In the genomic region with DNA sequence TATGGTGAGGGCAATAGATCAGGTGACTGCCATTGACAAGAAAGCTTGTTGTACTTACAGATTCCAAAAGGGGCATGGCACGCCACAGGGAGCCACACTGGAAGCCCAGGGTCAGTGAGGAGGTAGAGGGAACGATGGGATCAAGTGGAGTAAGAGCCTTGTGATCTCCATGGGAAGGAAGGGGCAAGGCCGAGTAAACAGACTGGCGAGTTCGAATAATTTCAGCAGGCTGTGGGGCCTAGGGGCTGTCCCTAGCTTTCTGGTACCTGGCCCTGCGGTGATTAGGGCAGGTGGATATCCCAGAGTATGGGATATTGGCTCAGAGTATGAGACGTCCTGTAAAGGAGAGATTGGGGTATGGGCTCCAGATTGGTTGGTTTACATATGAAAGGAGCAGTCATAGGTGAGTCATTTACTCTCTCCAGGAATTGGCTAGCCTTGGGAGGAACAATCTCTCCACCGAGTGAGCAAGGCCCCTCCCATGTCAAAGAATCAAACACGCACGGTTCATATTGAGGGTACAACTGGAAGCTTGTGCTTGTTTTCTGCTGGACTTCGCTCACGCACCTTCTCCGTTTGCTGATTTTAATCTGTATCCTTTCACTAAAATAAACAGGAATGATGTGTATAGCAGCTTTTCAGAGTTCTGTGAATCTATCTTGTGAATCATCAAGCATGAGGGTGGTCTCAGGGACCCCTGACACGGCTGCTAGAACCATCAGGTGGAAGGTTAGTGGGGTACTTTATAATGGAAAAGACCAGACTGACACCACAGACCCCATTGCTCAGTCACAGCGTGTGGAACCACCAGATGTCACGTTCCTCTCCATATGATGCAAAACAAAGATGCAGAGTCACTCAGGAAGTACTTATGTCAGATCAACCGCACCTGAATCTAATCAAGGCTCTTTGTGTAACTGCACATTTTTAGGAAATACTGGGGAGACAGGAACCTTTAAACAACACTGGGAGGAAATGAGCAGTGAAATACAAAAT, we compare ENCODE assay signal across 1 cellular context.
TF ChIP-seq lines count a peak whose summit lies in the region.

No MANE protein-coding gene starts in this region.

TF ChIP-seq in K562, 482 proteins besides CTCF, POLR2A, EP300 and RAD21 (continued from another document and continues in another):
- TF ChIP-seq, protein P1, sequence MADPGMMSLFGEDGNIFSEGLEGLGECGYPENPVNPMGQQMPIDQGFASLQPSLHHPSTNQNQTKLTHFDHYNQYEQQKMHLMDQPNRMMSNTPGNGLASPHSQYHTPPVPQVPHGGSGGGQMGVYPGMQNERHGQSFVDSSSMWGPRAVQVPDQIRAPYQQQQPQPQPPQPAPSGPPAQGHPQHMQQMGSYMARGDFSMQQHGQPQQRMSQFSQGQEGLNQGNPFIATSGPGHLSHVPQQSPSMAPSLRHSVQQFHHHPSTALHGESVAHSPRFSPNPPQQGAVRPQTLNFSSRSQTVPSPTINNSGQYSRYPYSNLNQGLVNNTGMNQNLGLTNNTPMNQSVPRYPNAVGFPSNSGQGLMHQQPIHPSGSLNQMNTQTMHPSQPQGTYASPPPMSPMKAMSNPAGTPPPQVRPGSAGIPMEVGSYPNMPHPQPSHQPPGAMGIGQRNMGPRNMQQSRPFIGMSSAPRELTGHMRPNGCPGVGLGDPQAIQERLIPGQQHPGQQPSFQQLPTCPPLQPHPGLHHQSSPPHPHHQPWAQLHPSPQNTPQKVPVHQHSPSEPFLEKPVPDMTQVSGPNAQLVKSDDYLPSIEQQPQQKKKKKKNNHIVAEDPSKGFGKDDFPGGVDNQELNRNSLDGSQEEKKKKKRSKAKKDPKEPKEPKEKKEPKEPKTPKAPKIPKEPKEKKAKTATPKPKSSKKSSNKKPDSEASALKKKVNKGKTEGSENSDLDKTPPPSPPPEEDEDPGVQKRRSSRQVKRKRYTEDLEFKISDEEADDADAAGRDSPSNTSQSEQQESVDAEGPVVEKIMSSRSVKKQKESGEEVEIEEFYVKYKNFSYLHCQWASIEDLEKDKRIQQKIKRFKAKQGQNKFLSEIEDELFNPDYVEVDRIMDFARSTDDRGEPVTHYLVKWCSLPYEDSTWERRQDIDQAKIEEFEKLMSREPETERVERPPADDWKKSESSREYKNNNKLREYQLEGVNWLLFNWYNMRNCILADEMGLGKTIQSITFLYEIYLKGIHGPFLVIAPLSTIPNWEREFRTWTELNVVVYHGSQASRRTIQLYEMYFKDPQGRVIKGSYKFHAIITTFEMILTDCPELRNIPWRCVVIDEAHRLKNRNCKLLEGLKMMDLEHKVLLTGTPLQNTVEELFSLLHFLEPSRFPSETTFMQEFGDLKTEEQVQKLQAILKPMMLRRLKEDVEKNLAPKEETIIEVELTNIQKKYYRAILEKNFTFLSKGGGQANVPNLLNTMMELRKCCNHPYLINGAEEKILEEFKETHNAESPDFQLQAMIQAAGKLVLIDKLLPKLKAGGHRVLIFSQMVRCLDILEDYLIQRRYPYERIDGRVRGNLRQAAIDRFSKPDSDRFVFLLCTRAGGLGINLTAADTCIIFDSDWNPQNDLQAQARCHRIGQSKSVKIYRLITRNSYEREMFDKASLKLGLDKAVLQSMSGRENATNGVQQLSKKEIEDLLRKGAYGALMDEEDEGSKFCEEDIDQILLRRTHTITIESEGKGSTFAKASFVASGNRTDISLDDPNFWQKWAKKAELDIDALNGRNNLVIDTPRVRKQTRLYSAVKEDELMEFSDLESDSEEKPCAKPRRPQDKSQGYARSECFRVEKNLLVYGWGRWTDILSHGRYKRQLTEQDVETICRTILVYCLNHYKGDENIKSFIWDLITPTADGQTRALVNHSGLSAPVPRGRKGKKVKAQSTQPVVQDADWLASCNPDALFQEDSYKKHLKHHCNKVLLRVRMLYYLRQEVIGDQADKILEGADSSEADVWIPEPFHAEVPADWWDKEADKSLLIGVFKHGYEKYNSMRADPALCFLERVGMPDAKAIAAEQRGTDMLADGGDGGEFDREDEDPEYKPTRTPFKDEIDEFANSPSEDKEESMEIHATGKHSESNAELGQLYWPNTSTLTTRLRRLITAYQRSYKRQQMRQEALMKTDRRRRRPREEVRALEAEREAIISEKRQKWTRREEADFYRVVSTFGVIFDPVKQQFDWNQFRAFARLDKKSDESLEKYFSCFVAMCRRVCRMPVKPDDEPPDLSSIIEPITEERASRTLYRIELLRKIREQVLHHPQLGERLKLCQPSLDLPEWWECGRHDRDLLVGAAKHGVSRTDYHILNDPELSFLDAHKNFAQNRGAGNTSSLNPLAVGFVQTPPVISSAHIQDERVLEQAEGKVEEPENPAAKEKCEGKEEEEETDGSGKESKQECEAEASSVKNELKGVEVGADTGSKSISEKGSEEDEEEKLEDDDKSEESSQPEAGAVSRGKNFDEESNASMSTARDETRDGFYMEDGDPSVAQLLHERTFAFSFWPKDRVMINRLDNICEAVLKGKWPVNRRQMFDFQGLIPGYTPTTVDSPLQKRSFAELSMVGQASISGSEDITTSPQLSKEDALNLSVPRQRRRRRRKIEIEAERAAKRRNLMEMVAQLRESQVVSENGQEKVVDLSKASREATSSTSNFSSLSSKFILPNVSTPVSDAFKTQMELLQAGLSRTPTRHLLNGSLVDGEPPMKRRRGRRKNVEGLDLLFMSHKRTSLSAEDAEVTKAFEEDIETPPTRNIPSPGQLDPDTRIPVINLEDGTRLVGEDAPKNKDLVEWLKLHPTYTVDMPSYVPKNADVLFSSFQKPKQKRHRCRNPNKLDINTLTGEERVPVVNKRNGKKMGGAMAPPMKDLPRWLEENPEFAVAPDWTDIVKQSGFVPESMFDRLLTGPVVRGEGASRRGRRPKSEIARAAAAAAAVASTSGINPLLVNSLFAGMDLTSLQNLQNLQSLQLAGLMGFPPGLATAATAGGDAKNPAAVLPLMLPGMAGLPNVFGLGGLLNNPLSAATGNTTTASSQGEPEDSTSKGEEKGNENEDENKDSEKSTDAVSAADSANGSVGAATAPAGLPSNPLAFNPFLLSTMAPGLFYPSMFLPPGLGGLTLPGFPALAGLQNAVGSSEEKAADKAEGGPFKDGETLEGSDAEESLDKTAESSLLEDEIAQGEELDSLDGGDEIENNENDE (IDR thresholded peaks at IDR 0.05; ENCODE audit: low read depth, low read length) = no peak
- no peak for TF ChIP-seq TFAM (CRISPR knock-in tag; conservative IDR thresholded peaks at IDR 0.05)
- no peak for TF ChIP-seq ATF1 (CRISPR knock-in tag; IDR thresholded peaks at IDR 0.05)
- peak; percentile 54; the same call in 1 of the 2 replicates for TF ChIP-seq ATF1 (tag; IDR thresholded peaks at IDR 0.05)
- TF ChIP-seq, protein P2, sequence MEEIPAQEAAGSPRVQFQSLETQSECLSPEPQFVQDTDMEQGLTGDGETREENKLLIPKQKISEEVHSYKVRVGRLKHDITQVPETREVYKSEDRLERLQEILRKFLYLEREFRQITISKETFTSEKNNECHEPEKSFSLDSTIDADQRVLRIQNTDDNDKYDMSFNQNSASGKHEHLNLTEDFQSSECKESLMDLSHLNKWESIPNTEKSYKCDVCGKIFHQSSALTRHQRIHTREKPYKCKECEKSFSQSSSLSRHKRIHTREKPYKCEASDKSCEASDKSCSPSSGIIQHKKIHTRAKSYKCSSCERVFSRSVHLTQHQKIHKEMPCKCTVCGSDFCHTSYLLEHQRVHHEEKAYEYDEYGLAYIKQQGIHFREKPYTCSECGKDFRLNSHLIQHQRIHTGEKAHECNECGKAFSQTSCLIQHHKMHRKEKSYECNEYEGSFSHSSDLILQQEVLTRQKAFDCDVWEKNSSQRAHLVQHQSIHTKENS (CRISPR knock-in tag; IDR thresholded peaks at IDR 0.05) = no peak
- TF ChIP-seq, protein P3, sequence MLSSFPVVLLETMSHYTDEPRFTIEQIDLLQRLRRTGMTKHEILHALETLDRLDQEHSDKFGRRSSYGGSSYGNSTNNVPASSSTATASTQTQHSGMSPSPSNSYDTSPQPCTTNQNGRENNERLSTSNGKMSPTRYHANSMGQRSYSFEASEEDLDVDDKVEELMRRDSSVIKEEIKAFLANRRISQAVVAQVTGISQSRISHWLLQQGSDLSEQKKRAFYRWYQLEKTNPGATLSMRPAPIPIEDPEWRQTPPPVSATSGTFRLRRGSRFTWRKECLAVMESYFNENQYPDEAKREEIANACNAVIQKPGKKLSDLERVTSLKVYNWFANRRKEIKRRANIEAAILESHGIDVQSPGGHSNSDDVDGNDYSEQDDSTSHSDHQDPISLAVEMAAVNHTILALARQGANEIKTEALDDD (IDR thresholded peaks at IDR 0.05) = no peak
- TF ChIP-seq MECOM (CRISPR knock-in tag; IDR thresholded peaks at IDR 0.05) = peak; percentile 63; the same call in 1 of the 2 replicates
- no peak for TF ChIP-seq ZNF436 (CRISPR knock-in tag; IDR thresholded peaks at IDR 0.05)
- no peak for TF ChIP-seq ZNF507 (tag; conservative IDR thresholded peaks at IDR 0.05)
- peak; percentile 74 for TF ChIP-seq CXXC5 (CRISPR knock-in tag; IDR thresholded peaks at IDR 0.05)
- TF ChIP-seq MAFK (IDR thresholded peaks at IDR 0.05; ENCODE audit: low read length) = peak; percentile 67
- TF ChIP-seq MED1 (CRISPR knock-in tag; IDR thresholded peaks at IDR 0.05; ENCODE audit: borderline replicate concordance) = no peak
- no peak for TF ChIP-seq MIER1 (IDR thresholded peaks at IDR 0.05; ENCODE audit: low read depth)
- TF ChIP-seq ZNF212 (CRISPR knock-in tag; IDR thresholded peaks at IDR 0.05) = no peak
- no peak for TF ChIP-seq FOXA3 (CRISPR knock-in tag; conservative IDR thresholded peaks at IDR 0.05 in 1 of 2, IDR thresholded peaks at IDR 0.05 in 1 of 2)
- TF ChIP-seq SMAD3 (CRISPR knock-in tag; conservative IDR thresholded peaks at IDR 0.05) = no peak
- TF ChIP-seq ZNF146 (CRISPR knock-in tag; IDR thresholded peaks at IDR 0.05; ENCODE audit: unreplicated experiment) = no peak
- 0 out of 2 replicates have a peak, but pooled peaks have one; percentile 33 for TF ChIP-seq CBFA2T2 (conservative IDR thresholded peaks at IDR 0.05)
- peak; percentile 53 for TF ChIP-seq CBFA2T3 (IDR thresholded peaks at IDR 0.05)
- TF ChIP-seq POLR2B (IDR thresholded peaks at IDR 0.05; ENCODE audit: low read depth, partially characterized antibody) = no peak
- TF ChIP-seq, protein P4, sequence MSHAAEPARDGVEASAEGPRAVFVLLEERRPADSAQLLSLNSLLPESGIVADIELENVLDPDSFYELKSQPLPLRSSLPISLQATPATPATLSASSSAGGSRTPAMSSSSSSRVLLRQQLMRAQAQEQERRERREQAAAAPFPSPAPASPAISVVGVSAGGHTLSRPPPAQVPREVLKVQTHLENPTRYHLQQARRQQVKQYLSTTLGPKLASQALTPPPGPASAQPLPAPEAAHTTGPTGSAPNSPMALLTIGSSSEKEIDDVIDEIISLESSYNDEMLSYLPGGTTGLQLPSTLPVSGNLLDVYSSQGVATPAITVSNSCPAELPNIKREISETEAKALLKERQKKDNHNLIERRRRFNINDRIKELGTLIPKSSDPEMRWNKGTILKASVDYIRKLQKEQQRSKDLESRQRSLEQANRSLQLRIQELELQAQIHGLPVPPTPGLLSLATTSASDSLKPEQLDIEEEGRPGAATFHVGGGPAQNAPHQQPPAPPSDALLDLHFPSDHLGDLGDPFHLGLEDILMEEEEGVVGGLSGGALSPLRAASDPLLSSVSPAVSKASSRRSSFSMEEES (CRISPR knock-in tag; IDR thresholded peaks at IDR 0.05) = no peak
- TF ChIP-seq HNRNPH1 (optimal IDR thresholded peaks at IDR 0.05; ENCODE audit: low read depth, low read length) = no peak
- TF ChIP-seq, protein P5, sequence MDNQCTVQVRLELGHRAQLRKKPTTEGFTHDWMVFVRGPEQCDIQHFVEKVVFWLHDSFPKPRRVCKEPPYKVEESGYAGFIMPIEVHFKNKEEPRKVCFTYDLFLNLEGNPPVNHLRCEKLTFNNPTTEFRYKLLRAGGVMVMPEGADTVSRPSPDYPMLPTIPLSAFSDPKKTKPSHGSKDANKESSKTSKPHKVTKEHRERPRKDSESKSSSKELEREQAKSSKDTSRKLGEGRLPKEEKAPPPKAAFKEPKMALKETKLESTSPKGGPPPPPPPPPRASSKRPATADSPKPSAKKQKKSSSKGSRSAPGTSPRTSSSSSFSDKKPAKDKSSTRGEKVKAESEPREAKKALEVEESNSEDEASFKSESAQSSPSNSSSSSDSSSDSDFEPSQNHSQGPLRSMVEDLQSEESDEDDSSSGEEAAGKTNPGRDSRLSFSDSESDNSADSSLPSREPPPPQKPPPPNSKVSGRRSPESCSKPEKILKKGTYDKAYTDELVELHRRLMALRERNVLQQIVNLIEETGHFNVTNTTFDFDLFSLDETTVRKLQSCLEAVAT (IDR thresholded peaks at IDR 0.05) = no peak
- peak; percentile 55 for TF ChIP-seq RBFOX2 (IDR thresholded peaks at IDR 0.05; ENCODE audit: low read depth, low read length)
- TF ChIP-seq, protein P6, sequence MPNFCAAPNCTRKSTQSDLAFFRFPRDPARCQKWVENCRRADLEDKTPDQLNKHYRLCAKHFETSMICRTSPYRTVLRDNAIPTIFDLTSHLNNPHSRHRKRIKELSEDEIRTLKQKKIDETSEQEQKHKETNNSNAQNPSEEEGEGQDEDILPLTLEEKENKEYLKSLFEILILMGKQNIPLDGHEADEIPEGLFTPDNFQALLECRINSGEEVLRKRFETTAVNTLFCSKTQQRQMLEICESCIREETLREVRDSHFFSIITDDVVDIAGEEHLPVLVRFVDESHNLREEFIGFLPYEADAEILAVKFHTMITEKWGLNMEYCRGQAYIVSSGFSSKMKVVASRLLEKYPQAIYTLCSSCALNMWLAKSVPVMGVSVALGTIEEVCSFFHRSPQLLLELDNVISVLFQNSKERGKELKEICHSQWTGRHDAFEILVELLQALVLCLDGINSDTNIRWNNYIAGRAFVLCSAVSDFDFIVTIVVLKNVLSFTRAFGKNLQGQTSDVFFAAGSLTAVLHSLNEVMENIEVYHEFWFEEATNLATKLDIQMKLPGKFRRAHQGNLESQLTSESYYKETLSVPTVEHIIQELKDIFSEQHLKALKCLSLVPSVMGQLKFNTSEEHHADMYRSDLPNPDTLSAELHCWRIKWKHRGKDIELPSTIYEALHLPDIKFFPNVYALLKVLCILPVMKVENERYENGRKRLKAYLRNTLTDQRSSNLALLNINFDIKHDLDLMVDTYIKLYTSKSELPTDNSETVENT (CRISPR knock-in tag; IDR thresholded peaks at IDR 0.05) = no peak
- TF ChIP-seq CEBPB (tag; IDR thresholded peaks at IDR 0.05) = peak; percentile 66
- TF ChIP-seq, protein P7, sequence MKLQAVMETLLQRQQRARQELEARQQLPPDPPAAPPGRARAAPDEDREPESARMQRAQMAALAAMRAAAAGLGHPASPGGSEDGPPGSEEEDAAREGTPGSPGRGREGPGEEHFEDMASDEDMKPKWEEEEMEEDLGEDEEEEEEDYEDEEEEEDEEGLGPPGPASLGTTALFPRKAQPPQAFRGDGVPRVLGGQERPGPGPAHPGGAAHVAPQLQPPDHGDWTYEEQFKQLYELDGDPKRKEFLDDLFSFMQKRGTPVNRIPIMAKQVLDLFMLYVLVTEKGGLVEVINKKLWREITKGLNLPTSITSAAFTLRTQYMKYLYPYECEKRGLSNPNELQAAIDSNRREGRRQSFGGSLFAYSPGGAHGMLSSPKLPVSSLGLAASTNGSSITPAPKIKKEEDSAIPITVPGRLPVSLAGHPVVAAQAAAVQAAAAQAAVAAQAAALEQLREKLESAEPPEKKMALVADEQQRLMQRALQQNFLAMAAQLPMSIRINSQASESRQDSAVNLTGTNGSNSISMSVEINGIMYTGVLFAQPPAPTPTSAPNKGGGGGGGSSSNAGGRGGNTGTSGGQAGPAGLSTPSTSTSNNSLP (IDR thresholded peaks at IDR 0.05; ENCODE audit: borderline replicate concordance, low read depth, low read length) = no peak
- TF ChIP-seq, protein P8, sequence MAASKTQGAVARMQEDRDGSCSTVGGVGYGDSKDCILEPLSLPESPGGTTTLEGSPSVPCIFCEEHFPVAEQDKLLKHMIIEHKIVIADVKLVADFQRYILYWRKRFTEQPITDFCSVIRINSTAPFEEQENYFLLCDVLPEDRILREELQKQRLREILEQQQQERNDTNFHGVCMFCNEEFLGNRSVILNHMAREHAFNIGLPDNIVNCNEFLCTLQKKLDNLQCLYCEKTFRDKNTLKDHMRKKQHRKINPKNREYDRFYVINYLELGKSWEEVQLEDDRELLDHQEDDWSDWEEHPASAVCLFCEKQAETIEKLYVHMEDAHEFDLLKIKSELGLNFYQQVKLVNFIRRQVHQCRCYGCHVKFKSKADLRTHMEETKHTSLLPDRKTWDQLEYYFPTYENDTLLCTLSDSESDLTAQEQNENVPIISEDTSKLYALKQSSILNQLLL (CRISPR knock-in tag; IDR thresholded peaks at IDR 0.05; ENCODE audit: borderline replicate concordance) = no peak
- TF ChIP-seq COPS2 (conservative IDR thresholded peaks at IDR 0.05) = no peak
